In the genomic region with DNA sequence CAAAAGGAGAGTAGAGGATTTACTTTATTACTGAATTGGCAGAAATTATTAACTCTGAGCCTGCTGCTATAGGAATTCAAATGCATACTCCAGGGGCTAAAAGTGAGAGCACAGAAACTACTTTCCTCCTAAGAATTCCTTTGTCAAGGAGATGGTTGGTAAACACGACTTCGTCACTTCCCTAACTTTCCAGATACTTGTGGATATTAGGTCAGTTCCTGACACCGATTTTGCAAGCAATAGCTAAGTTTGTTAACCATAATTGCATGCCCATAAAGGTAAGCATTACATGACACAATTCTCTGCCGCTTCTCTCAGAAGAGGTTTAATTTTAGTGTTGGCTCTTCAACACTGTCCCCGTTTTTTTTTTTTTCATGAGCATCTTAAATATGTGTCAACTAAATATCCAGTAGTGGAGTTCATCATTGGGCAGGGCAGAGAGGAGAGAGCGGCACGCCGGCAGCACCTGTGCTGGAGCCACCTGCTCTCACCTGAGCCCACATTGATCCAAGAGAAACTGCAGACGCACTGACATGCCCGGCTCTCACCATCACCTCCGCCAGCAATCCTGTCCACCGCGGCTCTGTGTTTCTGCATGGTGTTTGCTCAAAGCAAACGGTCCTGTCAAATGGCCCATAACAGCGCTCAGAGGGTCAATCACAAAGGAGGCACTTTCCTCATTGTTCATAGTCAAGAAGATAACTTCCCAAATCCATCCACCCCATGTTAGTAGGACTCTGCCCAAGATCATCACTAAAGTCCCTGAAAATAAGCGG, we compare ENCODE assay signal across 13 cellular contexts. TPM values are rescaled to one million over a fixed set of nuclear protein-coding genes. Genes with fewer than 3 reads are reported as not detected.
DNase-seq lines count a peak whose midpoint lies in the region; ATAC-seq, FAIRE-seq and TF ChIP-seq lines count a peak whose summit lies in the region.
"Had no signal": no experiment of that assay in that cellular context is flagged by ENCODE, and none has a peak within 500 bp of the region (broad histone marks: within the 10 kb centered on the region; RNA-seq: fewer than 3 reads in every experiment).

No MANE protein-coding gene starts in this region.

- peaks cover 74% of the 10 kb centered on the region for H3K79me2 ChIP-seq in astrocyte (ENCODE audit: insufficient read depth, low read length)

- no peak for TF ChIP-seq CTCF in CD8-positive, alpha-beta T cell (IDR thresholded peaks at IDR 0.05)
- TF ChIP-seq CTCF in astrocyte (IDR thresholded peaks at IDR 0.05; ENCODE audit: insufficient read depth, low read depth, low read length), result no peak

- FAIRE-seq in astrocyte (lab: Jason Lieb, UNC), result no peak
- FAIRE-seq: GM12892 had no signal

- ATAC-seq in CD8-positive, alpha-beta T cell, result no peak
- ATAC-seq in naive thymus-derived CD8-positive, alpha-beta T cell, result no peak
- no peak for ATAC-seq in GM21723 (IDR thresholded peaks at IDR 0.05; ENCODE audit: unreplicated experiment)

- intact Hi-C loops in CD8-positive, alpha-beta T cell (cut with DNase I, micrococcal nuclease), result loop anchor here in 1 of 2 experiments (5.0 kb wide), 1 partner anchor 153 kb away; the partner anchor contains the start of gene EPS15L1

- H3K9ac ChIP-seq in HUES48 (ENCODE audit: low read depth, low read length) (no peak overlapping the region), astrocyte (ENCODE audit: low read length) (peak overlapping the region; percentile 99)

- H3K4me3 Mint-ChIP-seq in CD8-positive, alpha-beta T cell, result peak overlapping the region; percentile 91
- no peak overlapping the region for H3K4me3 Mint-ChIP-seq in astrocyte (ENCODE audit: unreplicated experiment)
- peak overlapping the region in 8 of 10 donors; percentile 4 to 96 (median 30) for H3K4me3 Mint-ChIP-seq in naive thymus-derived CD8-positive, alpha-beta T cell

- peaks cover 15% of the 10 kb centered on the region for H3K36me3 ChIP-seq in CD8-positive, alpha-beta T cell (ENCODE audit: insufficient read depth, low read length)
- H3K36me3 ChIP-seq in HUES48 (ENCODE audit: control insufficient read depth, insufficient read depth, low read length), result peaks cover 17% of the 10 kb centered on the region
- H3K36me3 ChIP-seq in astrocyte (ENCODE audit: insufficient read depth, low read length), result peaks cover 5% of the 10 kb centered on the region

- H2AFZ ChIP-seq in astrocyte (ENCODE audit: low read depth, low read length), result no peak overlapping the region

- peaks cover 38% of the 10 kb centered on the region for H3K36me3 Mint-ChIP-seq in CD8-positive, alpha-beta T cell
- peaks cover 5% of the 10 kb centered on the region for H3K36me3 Mint-ChIP-seq in astrocyte (ENCODE audit: low read depth, unreplicated experiment)
- H3K36me3 Mint-ChIP-seq in naive thymus-derived CD8-positive, alpha-beta T cell, result peaks cover 0 to 26% (median 0%) of the 10 kb centered on the region in 3 donors

- H3K9me3 ChIP-seq in CD8-positive, alpha-beta T cell (ENCODE audit: low read length), result no peaks in the 10 kb centered on the region
- H3K9me3 ChIP-seq in HUES48 (ENCODE audit: control insufficient read depth, insufficient read depth, low read length), result no peaks in the 10 kb centered on the region
- H3K9me3 ChIP-seq in astrocyte (ENCODE audit: insufficient read depth, low read depth, low read length), result no peaks in the 10 kb centered on the region

- H4K20me1 ChIP-seq in astrocyte (ENCODE audit: insufficient read depth, low read length), result peaks cover 73% of the 10 kb centered on the region

- peaks cover 68% of the 10 kb centered on the region for H3K4me1 Mint-ChIP-seq in CD8-positive, alpha-beta T cell (ENCODE audit: low read depth)
- H3K4me1 Mint-ChIP-seq in astrocyte (ENCODE audit: low read depth, unreplicated experiment), result peaks cover 14% of the 10 kb centered on the region
- H3K4me1 Mint-ChIP-seq in naive thymus-derived CD8-positive, alpha-beta T cell, result peaks cover 28 to 76% (median 71%) of the 10 kb centered on the region in 4 donors

- H3K27ac ChIP-seq in CD8-positive, alpha-beta T cell (ENCODE audit: low read depth, low read length), result no peak overlapping the region
- H3K27ac ChIP-seq in HUES48 (ENCODE audit: low read depth, low read length), result peak overlapping the region; percentile 71
- H3K27ac ChIP-seq in astrocyte (ENCODE audit: low read depth, low read length), result no peak overlapping the region

- peaks cover 22% of the 10 kb centered on the region for H3K4me1 ChIP-seq in CD8-positive, alpha-beta T cell (ENCODE audit: insufficient read depth, low read length)
- H3K4me1 ChIP-seq in HUES48 (ENCODE audit: control insufficient read depth, insufficient read depth, low read length) (peaks cover 31% of the 10 kb centered on the region), astrocyte (ENCODE audit: insufficient read depth, low read length) (peaks cover 10% of the 10 kb centered on the region)

- DNase-seq in CD8-positive, alpha-beta T cell, result no peak
- DNase-seq in astrocyte (ENCODE audit: low read depth) (no peak), amniotic stem cell (lab: John Stamatoyannopoulos, UW) (no peak), NCI-H69 (lab: John Stamatoyannopoulos, UW) (no peak)
- DNase-seq in naive thymus-derived CD8-positive, alpha-beta T cell, result no peak
- no peak for DNase-seq in activated effector memory CD4-positive, alpha-beta T cell treated with Interleukin-2 at 50 U/mL for 16 hours
- DNase-seq: central memory CD4-positive, alpha-beta T cell; NCI-H1105; NCI-H774; stimulated activated naive CD4-positive, alpha-beta T cell treated with Interleukin-2 at 50 U/mL for 16 hours had no signal

- CTCF ChIA-PET in CD8-positive, alpha-beta T cell (lab: Charles Lee), result no interaction called here

- no peak overlapping the region for H3K4me3 ChIP-seq in CD8-positive, alpha-beta T cell (ENCODE audit: low read depth, low read length)
- H3K4me3 ChIP-seq in HUES48 (ENCODE audit: low read depth, low read length) (no peak overlapping the region; the same call in 1 of the 2 replicates), astrocyte (ENCODE audit: insufficient read depth, low read depth, low read length) (no peak overlapping the region)

- H3K4me2 ChIP-seq in astrocyte (ENCODE audit: low read length), result no peak overlapping the region

- no peaks in the 10 kb centered on the region for H3K9me3 Mint-ChIP-seq in CD8-positive, alpha-beta T cell
- H3K9me3 Mint-ChIP-seq in astrocyte (ENCODE audit: unreplicated experiment), result no peaks in the 10 kb centered on the region
- H3K9me3 Mint-ChIP-seq in naive thymus-derived CD8-positive, alpha-beta T cell, result no peaks in the 10 kb centered on the region

- H3K27me3 ChIP-seq in CD8-positive, alpha-beta T cell (ENCODE audit: insufficient read depth, low read length), result no peaks in the 10 kb centered on the region
- no peaks in the 10 kb centered on the region for H3K27me3 ChIP-seq in HUES48 (ENCODE audit: control insufficient read depth, insufficient read depth, low read length)
- H3K27me3 ChIP-seq in astrocyte (ENCODE audit: insufficient read depth, low read length), result no peaks in the 10 kb centered on the region

- POLR2A ChIA-PET in CD8-positive, alpha-beta T cell (lab: Charles Lee), result no interaction called here
- POLR2A ChIA-PET in naive thymus-derived CD8-positive, alpha-beta T cell (lab: Charles Lee), result interaction anchor here (0.5 to 4.2 kb wide), 7 partner anchors 35 to 84 kb away, joined by 3 to 24 read pairs (median 5); partner anchors contain the start of genes SLC35E1, SMIM7 and TMEM38A

- no peaks in the 10 kb centered on the region for H3K27me3 Mint-ChIP-seq in CD8-positive, alpha-beta T cell (ENCODE audit: low read depth)
- no peaks in the 10 kb centered on the region for H3K27me3 Mint-ChIP-seq in astrocyte (ENCODE audit: low read depth, unreplicated experiment)
- no peaks in the 10 kb centered on the region for H3K27me3 Mint-ChIP-seq in naive thymus-derived CD8-positive, alpha-beta T cell

- no peak overlapping the region for H3K27ac Mint-ChIP-seq in CD8-positive, alpha-beta T cell
- H3K27ac Mint-ChIP-seq in astrocyte (ENCODE audit: unreplicated experiment), result no peak overlapping the region
- H3K27ac Mint-ChIP-seq in naive thymus-derived CD8-positive, alpha-beta T cell, result peak overlapping the region in 8 of 10 donors; percentile 15 to 97 (median 66)

RNA-seq across cellular contexts. Expression of gene MED26, which starts 2.6 kb away (rescaled TPM):
- total RNA-seq in CD8-positive, alpha-beta T cell, result 10 to 100 TPM; 65.6 to 68.0 TPM
- 11.8 and 15.0 TPM in 2 replicates for total RNA-seq in astrocyte
- total RNA-seq in naive thymus-derived CD8-positive, alpha-beta T cell, result 10 to 100 TPM; 16.5 to 18.5 TPM
- polyA plus RNA-seq in naive thymus-derived CD8-positive, alpha-beta T cell, result 1 to 10 TPM; 2.7 to 3.9 (median 3.1) TPM

RNA-seq across cellular contexts. Expression of gene SMIM7, which starts 34.6 kb away (rescaled TPM):
- 10 to 100 TPM; 47.6 to 48.2 TPM for total RNA-seq in CD8-positive, alpha-beta T cell
- 45.3 and 49.4 TPM in 2 replicates for total RNA-seq in astrocyte
- total RNA-seq in naive thymus-derived CD8-positive, alpha-beta T cell, result 100 to 1,000 TPM; 102 to 104 TPM
- polyA plus RNA-seq in naive thymus-derived CD8-positive, alpha-beta T cell, result 10 to 100 TPM; 52.7 to 76.5 (median 63.9) TPM

RNA-seq across cellular contexts. Expression of gene TMEM38A, which starts 35.6 kb away (rescaled TPM):
- under 1 TPM in 1 of 2 experiments, not detected in 1; 0.24 TPM for total RNA-seq in CD8-positive, alpha-beta T cell
- total RNA-seq in astrocyte, result 1.9 and 2.2 TPM in 2 replicates
- total RNA-seq in naive thymus-derived CD8-positive, alpha-beta T cell, result 1 to 10 TPM; 1.5 to 2.5 TPM
- polyA plus RNA-seq in naive thymus-derived CD8-positive, alpha-beta T cell, result under 1 TPM in 2 of 3 donors, not detected in 1; 0.22 to 0.28 TPM

RNA-seq across cellular contexts. Expression of gene SLC35E1, which starts 53.2 kb away (rescaled TPM):
- 10 to 100 TPM; 92.3 to 95.4 TPM for total RNA-seq in CD8-positive, alpha-beta T cell
- total RNA-seq in astrocyte, result 63.1 and 66.2 TPM in 2 replicates
- total RNA-seq in naive thymus-derived CD8-positive, alpha-beta T cell, result 10 to 100 TPM; 31.5 to 34.2 TPM
- polyA plus RNA-seq in naive thymus-derived CD8-positive, alpha-beta T cell, result 10 to 100 TPM; 13.6 to 22.3 (median 16.1) TPM

Comparison
In these comparisons a context has a peak if more than half of its experiments do, and no peak if none do; other contexts are left out.
1. H3K27ac Mint-ChIP-seq: peak in naive thymus-derived CD8-positive, alpha-beta T cell (8 of 10); none in CD8-positive, alpha-beta T cell (single experiment) and astrocyte (single experiment).